ENCODE assay signal across 22 cellular contexts in the genomic region with DNA sequence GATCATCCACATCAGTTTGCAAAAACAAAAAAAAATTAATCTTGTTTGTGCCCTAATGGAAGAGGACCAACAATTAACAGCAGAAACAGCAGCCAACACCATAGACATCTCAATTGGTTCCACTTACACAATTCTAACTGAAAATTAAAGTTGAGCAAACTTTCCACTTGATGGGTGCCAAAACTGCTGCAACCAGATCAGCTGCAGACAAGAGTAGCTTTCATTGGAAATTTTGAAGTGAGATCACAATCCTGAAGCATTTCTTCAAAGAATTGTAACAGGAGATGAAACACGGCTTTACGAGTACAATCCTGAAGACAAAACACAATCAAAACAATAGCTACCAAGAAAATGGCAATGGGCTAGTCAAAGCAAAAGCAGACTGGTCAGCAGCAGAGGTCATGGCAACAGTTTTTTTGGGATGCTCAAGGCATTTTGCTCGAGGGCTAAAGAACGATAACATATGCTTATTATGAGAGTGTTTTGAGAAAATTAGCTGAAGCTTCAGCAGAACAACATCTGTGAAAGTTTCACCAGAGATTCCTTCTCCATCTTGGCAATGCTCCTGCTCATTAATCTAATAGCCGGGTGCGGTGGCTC.
"Had no signal": no experiment of that assay in that cellular context is flagged by ENCODE, and none has a peak within 500 bp of the region (broad histone marks: within the 10 kb centered on the region; RNA-seq: fewer than 3 reads in every experiment).

No MANE protein-coding gene starts in this region.

- H3K27ac Mint-ChIP-seq: activated naive CD4-positive, alpha-beta T cell treated with anti-CD3 and anti-CD28 coated beads, Interleukin-2, amount 50 U/mL, for 72 hours; immature natural killer cell; memory B cell; naive B cell had no signal

- H3K4me3 ChIP-seq: heart left ventricle, left ventricle myocardium inferior, ovary, psoas muscle, skin epidermis, tibial nerve, vagina had no signal

- H3K4me3 Mint-ChIP-seq: immature natural killer cell, memory B cell had no signal

- H3K36me3 Mint-ChIP-seq: activated naive CD4-positive, alpha-beta T cell treated with anti-CD3 and anti-CD28 coated beads, Interleukin-2, amount 50 U/mL, for 72 hours; immature natural killer cell; memory B cell had no signal

- H3K4me1 Mint-ChIP-seq: memory B cell had no signal

- H3K9me3 ChIP-seq: heart left ventricle, left ventricle myocardium inferior, ovary, psoas muscle, tibial nerve, vagina had no signal

- H3K36me3 ChIP-seq: heart left ventricle, left ventricle myocardium inferior, ovary, tibial nerve, vagina, WERI-Rb-1 had no signal

- H3K27ac ChIP-seq: heart left ventricle, left ventricle myocardium inferior, ovary, psoas muscle, skin epidermis, vagina, WERI-Rb-1 had no signal

- H3K9me3 Mint-ChIP-seq: activated naive CD4-positive, alpha-beta T cell treated with anti-CD3 and anti-CD28 coated beads, Interleukin-2, amount 50 U/mL, for 72 hours; immature natural killer cell; naive B cell had no signal

- DNase-seq: activated CD4-positive, alpha-beta T cell treated with anti-CD3 and anti-CD28 coated beads for 1 hour; activated gamma-delta T cell; dermis blood vessel endothelial cell; effector memory CD4-positive, alpha-beta T cell; heart left ventricle; immature natural killer cell; kidney glomerular epithelial cell; left ventricle myocardium inferior; naive B cell; ovary; psoas muscle; right cardiac atrium; stimulated activated naive CD8-positive, alpha-beta T cell treated with anti-CD3 and anti-CD28 coated beads, Interleukin-15, Interleukin-2, amounts not matched to agents 100 U/mL and 50 U/mL, for 24 hours; substantia nigra; T-helper 2 cell; WERI-Rb-1 had no signal

- FAIRE-seq: frontal cortex had no signal

- H3K27me3 ChIP-seq: heart left ventricle, ovary, tibial nerve, vagina had no signal

- ATAC-seq: activated naive CD4-positive, alpha-beta T cell treated with anti-CD3 and anti-CD28 coated beads, Interleukin-2, amount 50 U/mL, for 72 hours; heart left ventricle; psoas muscle; right cardiac atrium; stimulated activated naive CD8-positive, alpha-beta T cell treated with anti-CD3 and anti-CD28 coated beads, Interleukin-15, Interleukin-2, amounts not matched to agents 100 U/mL and 50 U/mL, for 24 hours had no signal
